ENCODE assay signal across 1 cellular context in genomic region chr2:112691761-112692370, GRCh38.
TF ChIP-seq lines count a peak whose summit lies in the region.

No MANE protein-coding gene starts in this region.

TF ChIP-seq in HepG2, 621 proteins besides CTCF, POLR2A, EP300 and RAD21 (continued from another document):
- no peak for TF ChIP-seq UBTF (CRISPR knock-in tag; IDR thresholded peaks at IDR 0.05)
